Comparison of ENCODE assay signal across 3 cellular contexts in the genomic region with DNA sequence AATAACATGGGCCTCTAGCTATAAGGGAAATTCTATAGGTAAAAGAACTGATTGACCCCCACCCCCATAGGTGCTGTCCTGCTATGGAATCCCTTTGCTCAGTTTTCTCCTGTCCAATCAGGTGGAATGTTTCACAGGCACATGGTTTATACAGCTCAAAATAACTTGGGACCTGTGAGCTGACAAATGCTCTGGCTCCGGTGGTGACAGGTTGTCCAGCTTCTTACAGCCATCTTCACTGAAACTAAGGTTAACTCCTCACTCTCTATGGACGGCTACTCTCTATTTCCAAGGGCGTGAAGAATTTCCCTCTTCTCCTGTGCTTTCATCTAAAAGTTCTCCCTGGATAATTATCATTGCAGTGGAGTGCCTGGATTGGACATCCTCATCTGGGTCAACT.
TF ChIP-seq lines count a peak whose summit lies in the region.

A gene with protein sequence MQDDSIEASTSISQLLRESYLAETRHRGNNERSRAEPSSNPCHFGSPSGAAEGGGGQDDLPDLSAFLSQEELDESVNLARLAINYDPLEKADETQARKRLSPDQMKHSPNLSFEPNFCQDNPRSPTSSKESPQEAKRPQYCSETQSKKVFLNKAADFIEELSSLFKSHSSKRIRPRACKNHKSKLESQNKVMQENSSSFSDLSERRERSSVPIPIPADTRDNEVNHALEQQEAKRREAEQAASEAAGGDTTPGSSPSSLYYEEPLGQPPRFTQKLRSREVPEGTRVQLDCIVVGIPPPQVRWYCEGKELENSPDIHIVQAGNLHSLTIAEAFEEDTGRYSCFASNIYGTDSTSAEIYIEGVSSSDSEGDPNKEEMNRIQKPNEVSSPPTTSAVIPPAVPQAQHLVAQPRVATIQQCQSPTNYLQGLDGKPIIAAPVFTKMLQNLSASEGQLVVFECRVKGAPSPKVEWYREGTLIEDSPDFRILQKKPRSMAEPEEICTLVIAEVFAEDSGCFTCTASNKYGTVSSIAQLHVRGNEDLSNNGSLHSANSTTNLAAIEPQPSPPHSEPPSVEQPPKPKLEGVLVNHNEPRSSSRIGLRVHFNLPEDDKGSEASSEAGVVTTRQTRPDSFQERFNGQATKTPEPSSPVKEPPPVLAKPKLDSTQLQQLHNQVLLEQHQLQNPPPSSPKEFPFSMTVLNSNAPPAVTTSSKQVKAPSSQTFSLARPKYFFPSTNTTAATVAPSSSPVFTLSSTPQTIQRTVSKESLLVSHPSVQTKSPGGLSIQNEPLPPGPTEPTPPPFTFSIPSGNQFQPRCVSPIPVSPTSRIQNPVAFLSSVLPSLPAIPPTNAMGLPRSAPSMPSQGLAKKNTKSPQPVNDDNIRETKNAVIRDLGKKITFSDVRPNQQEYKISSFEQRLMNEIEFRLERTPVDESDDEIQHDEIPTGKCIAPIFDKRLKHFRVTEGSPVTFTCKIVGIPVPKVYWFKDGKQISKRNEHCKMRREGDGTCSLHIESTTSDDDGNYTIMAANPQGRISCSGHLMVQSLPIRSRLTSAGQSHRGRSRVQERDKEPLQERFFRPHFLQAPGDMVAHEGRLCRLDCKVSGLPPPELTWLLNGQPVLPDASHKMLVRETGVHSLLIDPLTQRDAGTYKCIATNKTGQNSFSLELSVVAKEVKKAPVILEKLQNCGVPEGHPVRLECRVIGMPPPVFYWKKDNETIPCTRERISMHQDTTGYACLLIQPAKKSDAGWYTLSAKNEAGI (N-terminal part only) (plus strand): TSS at position 177 of the 400 bp plus-strand sequence. CDS start 11,951 bp downstream, outside the sequence.

TF ChIP-seq in IMR-90, 13 proteins besides CTCF, POLR2A, EP300 and RAD21:
- TF ChIP-seq BHLHE40 (IDR thresholded peaks at IDR 0.05; ENCODE audit: low read depth, low read length), result no peak
- TF ChIP-seq MAZ (IDR thresholded peaks at IDR 0.05; ENCODE audit: borderline replicate concordance, low read depth, low read length), result no peak
- no peak for TF ChIP-seq RFX5 (IDR thresholded peaks at IDR 0.05; ENCODE audit: low read depth, low read length)
- no peak for TF ChIP-seq RCOR1 (IDR thresholded peaks at IDR 0.05; ENCODE audit: insufficient replicate concordance, low read length)
- no peak for TF ChIP-seq CHD1 (IDR thresholded peaks at IDR 0.05; ENCODE audit: low read depth, low read length)

TF ChIP-seq in endothelial cell of umbilical vein, 7 proteins besides CTCF, POLR2A, EP300 and RAD21:
- no peak for TF ChIP-seq GATA2 (IDR thresholded peaks at IDR 0.05; ENCODE audit: insufficient read depth, insufficient read length, low read depth, low read length)
- TF ChIP-seq POLR2AphosphoS5 (IDR thresholded peaks at IDR 0.05; ENCODE audit: insufficient read depth, low read depth, low read length), result no peak
- no peak for TF ChIP-seq FOS (IDR thresholded peaks at IDR 0.05; ENCODE audit: borderline replicate concordance, insufficient read depth, low read length)
- TF ChIP-seq, protein P1, sequence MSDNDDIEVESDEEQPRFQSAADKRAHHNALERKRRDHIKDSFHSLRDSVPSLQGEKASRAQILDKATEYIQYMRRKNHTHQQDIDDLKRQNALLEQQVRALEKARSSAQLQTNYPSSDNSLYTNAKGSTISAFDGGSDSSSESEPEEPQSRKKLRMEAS (IDR thresholded peaks at IDR 0.05; ENCODE audit: insufficient read depth, insufficient read length), result no peak
- no peak for TF ChIP-seq EZH2 (IDR thresholded peaks at IDR 0.05; ENCODE audit: borderline replicate concordance, low read depth, low read length, severe bottlenecking)
- TF ChIP-seq MYC (IDR thresholded peaks at IDR 0.05; ENCODE audit: low read depth, low read length), result no peak
- no peak for TF ChIP-seq JUN (IDR thresholded peaks at IDR 0.05; ENCODE audit: borderline replicate concordance, insufficient read depth, insufficient read length, low read depth)

TF ChIP-seq in GM12891, 5 proteins besides CTCF, POLR2A, EP300 and RAD21:
- TF ChIP-seq POLR2AphosphoS5 (IDR thresholded peaks at IDR 0.05; ENCODE audit: low read depth, low read length) (no peak), POU2F2 (IDR thresholded peaks at IDR 0.05; ENCODE audit: low read depth, low read length) (no peak), PAX5 (IDR thresholded peaks at IDR 0.05; ENCODE audit: insufficient read depth, low read length, severe bottlenecking) (no peak), SPI1 (IDR thresholded peaks at IDR 0.05; ENCODE audit: low read depth, low read length) (no peak), TAF1 (IDR thresholded peaks at IDR 0.05; ENCODE audit: low read depth, low read length) (no peak)
